Comparison of ENCODE assay signal across 15 cellular contexts in the genomic region with DNA sequence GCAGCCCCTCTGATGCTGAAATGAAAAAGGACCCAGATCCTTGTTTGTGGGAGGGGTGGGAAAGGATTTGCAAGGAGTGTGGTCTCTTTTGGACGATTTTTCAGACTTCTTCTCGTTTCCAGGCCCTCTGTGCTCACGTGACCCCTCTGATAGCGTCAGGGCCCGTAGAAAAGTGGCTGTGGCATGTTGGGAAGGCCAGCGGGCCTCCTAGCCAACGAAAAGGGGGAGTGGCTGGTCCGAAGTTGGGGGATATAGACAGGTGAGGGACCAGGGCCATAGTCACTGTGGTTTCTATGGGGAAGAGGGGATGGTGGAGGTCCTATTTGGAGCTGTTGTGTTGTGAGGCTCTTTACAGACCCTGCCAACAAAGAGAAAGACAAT. TPM values are rescaled to one million over a fixed set of nuclear protein-coding genes. Genes with fewer than 3 reads are reported as not detected.
DNase-seq lines count a peak whose midpoint lies in the region; ATAC-seq and TF ChIP-seq lines count a peak whose summit lies in the region.
"Had no signal": no experiment of that assay in that cellular context is flagged by ENCODE, and none has a peak within 500 bp of the region (broad histone marks: within the 10 kb centered on the region; RNA-seq: fewer than 3 reads in every experiment).

No MANE protein-coding gene starts in this region.

- H4K91ac ChIP-seq in trophoblast cell (ENCODE audit: low read depth, low read length), result no peak overlapping the region

- no peaks in the 10 kb centered on the region for H3K9me3 Mint-ChIP-seq in CD4-positive, alpha-beta T cell
- H3K9me3 Mint-ChIP-seq in effector memory CD8-positive, alpha-beta T cell, result no peaks in the 10 kb centered on the region

- no peak overlapping the region for H3K27ac ChIP-seq in CD4-positive, alpha-beta T cell (ENCODE audit: low read depth, low read length)
- H3K27ac ChIP-seq in trophoblast cell (ENCODE audit: low read depth, low read length), result no peak overlapping the region
- H3K27ac ChIP-seq: prostate gland, tibial artery had no signal

- TF ChIP-seq CTCF in CD4-positive, alpha-beta T cell (IDR thresholded peaks at IDR 0.05), result no peak

- ATAC-seq in CD4-positive, alpha-beta T cell (ENCODE audit: poor library complexity), result no peak
- ATAC-seq in T-helper 17 cell, result no peak
- no peak for ATAC-seq in effector memory CD8-positive, alpha-beta T cell (replicated peaks)
- no peak for ATAC-seq in HG03097 (IDR thresholded peaks at IDR 0.05; ENCODE audit: low FRiP score, unreplicated experiment)
- ATAC-seq: HCT116, SK-N-SH treated with all-trans-retinoic acid at 6 μM for 48 hours had no signal

- no peak overlapping the region for H4K12ac ChIP-seq in trophoblast cell (ENCODE audit: low read depth, low read length)

- H3K4me3 Mint-ChIP-seq in CD4-positive, alpha-beta T cell, result no peak overlapping the region
- H3K4me3 Mint-ChIP-seq in T-helper 17 cell, result peak overlapping the region; percentile 57
- no peak overlapping the region for H3K4me3 Mint-ChIP-seq in effector memory CD8-positive, alpha-beta T cell

- H3K18ac ChIP-seq in trophoblast cell (ENCODE audit: low read length), result no peak overlapping the region

- peak overlapping the region; percentile 77 for H3K27ac Mint-ChIP-seq in CD4-positive, alpha-beta T cell
- H3K27ac Mint-ChIP-seq in T-helper 17 cell, result peak overlapping the region; percentile 88
- peak overlapping the region; percentile 67 to 73 for H3K27ac Mint-ChIP-seq in effector memory CD8-positive, alpha-beta T cell

- H3K4me1 Mint-ChIP-seq in CD4-positive, alpha-beta T cell (ENCODE audit: low read depth), result peaks cover 45% of the 10 kb centered on the region
- peaks cover 29% of the 10 kb centered on the region for H3K4me1 Mint-ChIP-seq in T-helper 17 cell
- peaks cover 22 to 33% of the 10 kb centered on the region in 2 donors for H3K4me1 Mint-ChIP-seq in effector memory CD8-positive, alpha-beta T cell (ENCODE audit: low read depth in 2 of 2)

- peaks cover 12% of the 10 kb centered on the region for H3K27me3 ChIP-seq in CD4-positive, alpha-beta T cell (ENCODE audit: control insufficient read depth, insufficient read depth, low read length)
- H3K27me3 ChIP-seq in trophoblast cell (ENCODE audit: insufficient read depth, low read length), result no peaks in the 10 kb centered on the region

- CTCF ChIA-PET in CD4-positive, alpha-beta T cell (lab: Charles Lee), result no interaction called here

- H3K27me3 Mint-ChIP-seq in CD4-positive, alpha-beta T cell, result peaks cover 11% of the 10 kb centered on the region
- peaks cover 7% of the 10 kb centered on the region for H3K27me3 Mint-ChIP-seq in T-helper 17 cell
- no peaks in the 10 kb centered on the region for H3K27me3 Mint-ChIP-seq in effector memory CD8-positive, alpha-beta T cell

- peak overlapping the region; percentile 42 for H3K4me3 ChIP-seq in trophoblast cell (ENCODE audit: low read depth, low read length)
- H3K4me3 ChIP-seq: prostate gland, tibial artery had no signal

- H3K4me2 ChIP-seq in trophoblast cell (ENCODE audit: low read length), result no peak overlapping the region

- no peak overlapping the region for H3K4ac ChIP-seq in trophoblast cell (ENCODE audit: low read depth, low read length)

- H3K9me3 ChIP-seq in CD4-positive, alpha-beta T cell (ENCODE audit: control insufficient read depth, low read length), result no peaks in the 10 kb centered on the region
- H3K9me3 ChIP-seq in T-helper 17 cell (ENCODE audit: control insufficient read depth, low read length, poor library complexity, severe bottlenecking), result no peaks in the 10 kb centered on the region
- H3K9me3 ChIP-seq in trophoblast cell (ENCODE audit: insufficient read depth, low read depth, low read length), result no peaks in the 10 kb centered on the region
- H3K9me3 ChIP-seq: prostate gland, tibial artery had no signal

- H3K14ac ChIP-seq in trophoblast cell (ENCODE audit: low read length), result no peak overlapping the region

- no peak overlapping the region for H3K23ac ChIP-seq in trophoblast cell (ENCODE audit: low read length)

- H4K8ac ChIP-seq in trophoblast cell (ENCODE audit: low read depth, low read length), result no peak overlapping the region

- no peak overlapping the region for H2AFZ ChIP-seq in trophoblast cell (ENCODE audit: insufficient read depth, low read length, poor library complexity)

- no peak overlapping the region for H2AK5ac ChIP-seq in trophoblast cell (ENCODE audit: low read length)

- peaks cover 0 to 2% of the 10 kb centered on the region in 2 experiments for H3K4me1 ChIP-seq in trophoblast cell (ENCODE audit: control insufficient read depth in 1 of 2, insufficient read depth in 2 of 2, low read length in 2 of 2)
- H3K4me1 ChIP-seq: prostate gland, tibial artery had no signal

- intact Hi-C loops in CD4-positive, alpha-beta T cell (cut with DNase I, micrococcal nuclease), result loop anchor here in 1 of 2 experiments (5.0 kb wide), 1 partner anchor 348 kb away; no protein-coding TSS in a partner anchor

- no peaks in the 10 kb centered on the region for H3K79me2 ChIP-seq in trophoblast cell (ENCODE audit: control insufficient read depth, insufficient read depth, low read length, poor library complexity)

- no peak overlapping the region for H2BK120ac ChIP-seq in trophoblast cell (ENCODE audit: insufficient read depth, low read length, poor library complexity)

- H3K9ac ChIP-seq in trophoblast cell (ENCODE audit: low read length), result no peak overlapping the region

- no peak overlapping the region for H2BK5ac ChIP-seq in trophoblast cell (ENCODE audit: low read depth, low read length, poor library complexity)

- DNase-seq in CD4-positive, alpha-beta T cell, result no peak
- DNase-seq in T-helper 17 cell (no peak), trophoblast cell (no peak), inferior parietal cortex (ENCODE audit: extremely low spot score) (no peak), RPMI8226 (no peak)
- no peak for DNase-seq in effector memory CD8-positive, alpha-beta T cell
- DNase-seq: foreskin fibroblast, Kasumi-1, NCI-H1694, NCI-H510A treated with DMSO at 0.1 percent for 48 hours, tibial artery had no signal

- POLR2A ChIA-PET in CD4-positive, alpha-beta T cell (lab: Charles Lee), result no interaction called here

- no CpG with 5 or more reads among the region's 8 CpGs for WGBS in trophoblast cell (ENCODE audit: extremely low coverage, insufficient coverage, insufficient read length)

- H3K79me1 ChIP-seq in trophoblast cell (ENCODE audit: low read length), result no peaks in the 10 kb centered on the region

- H3K36me3 ChIP-seq in trophoblast cell (ENCODE audit: control insufficient read depth in 1 of 2, insufficient read depth in 2 of 2, low read length in 2 of 2), result no peaks in the 10 kb centered on the region
- H3K36me3 ChIP-seq: prostate gland, tibial artery had no signal

- H3K36me3 Mint-ChIP-seq in CD4-positive, alpha-beta T cell (ENCODE audit: low read depth), result no peaks in the 10 kb centered on the region
- H3K36me3 Mint-ChIP-seq in T-helper 17 cell (ENCODE audit: low read depth), result no peaks in the 10 kb centered on the region
- peaks cover 14% of the 10 kb centered on the region for H3K36me3 Mint-ChIP-seq in effector memory CD8-positive, alpha-beta T cell (ENCODE audit: insufficient read depth)

- no peak overlapping the region for H2BK12ac ChIP-seq in trophoblast cell (ENCODE audit: low read length)

RNA-seq across cellular contexts. Expression of a gene that starts 6.6 kb away (rescaled TPM):
- total RNA-seq in CD4-positive, alpha-beta T cell, result 1 to 10 TPM; 6.2 to 6.4 TPM
- total RNA-seq in T-helper 17 cell, result 10 to 100 TPM; 14.6 to 36.4 TPM
- polyA plus RNA-seq in trophoblast cell (2013), result 0.94 and 1.00 TPM in 2 replicates
